In the genomic region with DNA sequence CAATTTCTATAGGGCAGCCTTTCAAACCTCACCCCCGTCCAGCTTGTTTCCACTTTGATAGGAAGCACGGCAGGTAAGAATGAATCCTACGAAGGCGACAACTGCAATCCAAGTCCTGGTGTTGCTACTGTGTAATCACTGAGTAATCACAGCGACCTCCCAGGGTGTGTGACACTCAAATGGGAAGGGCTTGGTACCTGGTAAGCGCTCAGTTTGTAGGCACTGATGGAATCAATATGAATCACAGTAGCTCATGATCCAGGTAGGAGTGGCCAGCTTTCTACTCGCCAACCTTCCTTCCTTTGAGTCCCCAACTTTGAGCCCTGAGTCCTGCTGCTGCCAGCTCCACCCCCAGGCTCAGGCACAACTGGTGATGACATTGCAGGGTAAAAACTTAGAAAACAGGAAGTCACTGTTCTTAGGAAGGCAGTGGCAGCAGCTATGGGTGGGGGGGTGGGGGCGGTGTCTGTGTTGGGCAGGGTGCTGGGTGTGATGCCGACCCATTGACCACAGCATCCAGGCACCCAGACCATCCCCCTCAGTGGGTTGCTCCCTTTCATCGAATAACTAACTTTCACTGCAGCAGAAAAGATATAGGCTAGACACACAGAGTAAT, we compare ENCODE assay signal across 2 cellular contexts.
TF ChIP-seq lines count a peak whose summit lies in the region.

No MANE protein-coding gene starts in this region.

TF ChIP-seq in HEK293, 187 proteins besides CTCF, POLR2A, EP300 and RAD21:
- TF ChIP-seq OSR2 (tag by site-specific recombination; IDR thresholded peaks at IDR 0.05): peak; percentile 47
- TF ChIP-seq ZNF341 (tag by site-specific recombination; IDR thresholded peaks at IDR 0.05; ENCODE audit: low read depth): 0 out of 2 replicates have a peak, but pooled peaks have one; percentile 22
- TF ChIP-seq, protein P1, sequence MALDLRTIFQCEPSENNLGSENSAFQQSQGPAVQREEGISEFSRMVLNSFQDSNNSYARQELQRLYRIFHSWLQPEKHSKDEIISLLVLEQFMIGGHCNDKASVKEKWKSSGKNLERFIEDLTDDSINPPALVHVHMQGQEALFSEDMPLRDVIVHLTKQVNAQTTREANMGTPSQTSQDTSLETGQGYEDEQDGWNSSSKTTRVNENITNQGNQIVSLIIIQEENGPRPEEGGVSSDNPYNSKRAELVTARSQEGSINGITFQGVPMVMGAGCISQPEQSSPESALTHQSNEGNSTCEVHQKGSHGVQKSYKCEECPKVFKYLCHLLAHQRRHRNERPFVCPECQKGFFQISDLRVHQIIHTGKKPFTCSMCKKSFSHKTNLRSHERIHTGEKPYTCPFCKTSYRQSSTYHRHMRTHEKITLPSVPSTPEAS (tag by site-specific recombination; IDR thresholded peaks at IDR 0.05): no peak
- peak; percentile 61 for TF ChIP-seq ZBTB17 (tag by site-specific recombination; IDR thresholded peaks at IDR 0.05)
- TF ChIP-seq GLIS1 (tag by site-specific recombination; IDR thresholded peaks at IDR 0.05): peak; percentile 84

TF ChIP-seq in SK-N-SH, 30 proteins besides CTCF, POLR2A, EP300 and RAD21 (continued from another document):
- TF ChIP-seq, protein P2, sequence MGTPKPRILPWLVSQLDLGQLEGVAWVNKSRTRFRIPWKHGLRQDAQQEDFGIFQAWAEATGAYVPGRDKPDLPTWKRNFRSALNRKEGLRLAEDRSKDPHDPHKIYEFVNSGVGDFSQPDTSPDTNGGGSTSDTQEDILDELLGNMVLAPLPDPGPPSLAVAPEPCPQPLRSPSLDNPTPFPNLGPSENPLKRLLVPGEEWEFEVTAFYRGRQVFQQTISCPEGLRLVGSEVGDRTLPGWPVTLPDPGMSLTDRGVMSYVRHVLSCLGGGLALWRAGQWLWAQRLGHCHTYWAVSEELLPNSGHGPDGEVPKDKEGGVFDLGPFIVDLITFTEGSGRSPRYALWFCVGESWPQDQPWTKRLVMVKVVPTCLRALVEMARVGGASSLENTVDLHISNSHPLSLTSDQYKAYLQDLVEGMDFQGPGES (IDR thresholded peaks at IDR 0.05; ENCODE audit: low read depth, low read length): no peak
- no peak for TF ChIP-seq NRF1 (IDR thresholded peaks at IDR 0.05; ENCODE audit: low read depth, low read length)
- no peak for TF ChIP-seq FOXM1 (IDR thresholded peaks at IDR 0.05; ENCODE audit: low read depth)
- TF ChIP-seq RCOR1 (IDR thresholded peaks at IDR 0.05; ENCODE audit: low read length): no peak
